10 cellular contexts compared by ENCODE assay signal in the genomic region with DNA sequence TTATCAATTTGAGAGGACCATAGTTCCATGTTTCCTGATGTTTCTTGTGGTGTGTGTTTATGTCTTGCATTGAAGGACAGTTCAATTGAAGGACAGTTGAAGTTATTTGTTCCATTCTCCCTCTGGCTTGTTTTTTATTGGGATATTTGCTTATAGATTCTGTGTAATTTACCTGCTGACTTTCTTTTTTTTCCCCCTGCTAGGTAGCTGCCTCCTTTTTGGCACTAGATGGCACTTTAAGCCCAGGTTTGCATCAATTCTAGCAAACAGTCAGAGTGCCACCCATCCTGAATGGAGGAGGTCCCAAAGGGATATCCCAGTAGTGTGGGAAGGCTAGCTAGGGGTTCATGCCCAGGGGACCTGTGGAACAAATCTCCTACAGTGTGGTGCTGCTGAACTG.
DNase-seq lines count a peak whose midpoint lies in the region; TF ChIP-seq lines count a peak whose summit lies in the region.
"Had no signal": no experiment of that assay in that cellular context is flagged by ENCODE, and none has a peak within 500 bp of the region (broad histone marks: within the 10 kb centered on the region; RNA-seq: fewer than 3 reads in every experiment).

No MANE protein-coding gene starts in this region.

- H3K9me2 ChIP-seq in DOHH2 (replicated peaks; ENCODE audit: control insufficient read depth, low read length) (no peaks in the 10 kb centered on the region), Loucy (replicated peaks; ENCODE audit: low read depth, low read length) (no peaks in the 10 kb centered on the region), OCI-LY7 (ENCODE audit: insufficient read depth, low read length) (no peaks in the 10 kb centered on the region)

- H3F3A ChIP-seq in DOHH2 (ENCODE audit: control insufficient read depth, insufficient read depth) = no peaks in the 10 kb centered on the region
- no peaks in the 10 kb centered on the region for H3F3A ChIP-seq in Loucy (ENCODE audit: low read depth)

- no peaks in the 10 kb centered on the region for H4K20me1 ChIP-seq in DOHH2 (ENCODE audit: control insufficient read depth, insufficient read depth, low read depth, low read length)
- no peaks in the 10 kb centered on the region for H4K20me1 ChIP-seq in Loucy (ENCODE audit: insufficient read depth, low read length, poor library complexity, severe bottlenecking)
- no peaks in the 10 kb centered on the region for H4K20me1 ChIP-seq in OCI-LY7 (ENCODE audit: insufficient read depth, low read length)

- BruUV-seq in OCI-LY7 (replicated peaks; lab: Mats Ljungman, UMichigan) = no TSS peak

- H3K4me2 ChIP-seq in DOHH2 (ENCODE audit: low read length) (no peak overlapping the region), Loucy (ENCODE audit: low read depth, low read length, poor library complexity, severe bottlenecking) (no peak overlapping the region), OCI-LY7 (ENCODE audit: low read length) (no peak overlapping the region)

- H3K27me3 ChIP-seq in DOHH2 (ENCODE audit: control insufficient read depth, low read length) = peaks cover 3% of the 10 kb centered on the region; the same call in 1 of the 2 replicates
- H3K27me3 ChIP-seq in Loucy (ENCODE audit: insufficient read depth, low read length, poor library complexity, severe bottlenecking) = no peaks in the 10 kb centered on the region
- no peaks in the 10 kb centered on the region for H3K27me3 ChIP-seq in iPS DF 6.9 (ENCODE audit: control insufficient read depth, insufficient read depth, low read length)

- POLR2A ChIA-PET in OCI-LY7 (lab: Charles Lee) = no interaction called here

- H3K79me2 ChIP-seq in DOHH2 (ENCODE audit: control insufficient read depth, low read length) (no peaks in the 10 kb centered on the region), Loucy (ENCODE audit: insufficient read depth, low read length) (no peaks in the 10 kb centered on the region), OCI-LY7 (ENCODE audit: insufficient read depth, low read depth, low read length) (no peaks in the 10 kb centered on the region)
- H3K79me2 ChIP-seq: parathyroid adenoma had no signal

- H3K36me3 ChIP-seq in DOHH2 (ENCODE audit: control insufficient read depth, low read length) (no peaks in the 10 kb centered on the region), Loucy (ENCODE audit: insufficient read depth, low read length) (no peaks in the 10 kb centered on the region), OCI-LY7 (ENCODE audit: insufficient read depth, low read length) (no peaks in the 10 kb centered on the region), iPS DF 6.9 (ENCODE audit: control insufficient read depth, insufficient read depth, low read length) (no peaks in the 10 kb centered on the region)

- no peak overlapping the region for H3K4me3 ChIP-seq in DOHH2 (ENCODE audit: low read length)
- H3K4me3 ChIP-seq in Loucy (ENCODE audit: low read length, poor library complexity, severe bottlenecking) = no peak overlapping the region
- H3K4me3 ChIP-seq in OCI-LY7 (ENCODE audit: low read depth, low read length, poor library complexity, severe bottlenecking) = no peak overlapping the region
- H3K4me3 ChIP-seq in iPS DF 6.9 (ENCODE audit: low read length) = no peak overlapping the region

- H3K4me1 ChIP-seq in DOHH2 (ENCODE audit: control insufficient read depth, low read length) = no peaks in the 10 kb centered on the region
- H3K4me1 ChIP-seq in Loucy (ENCODE audit: insufficient read depth, low read length, poor library complexity, severe bottlenecking) = no peaks in the 10 kb centered on the region
- H3K4me1 ChIP-seq in OCI-LY7 (ENCODE audit: insufficient read depth, low read length, poor library complexity, severe bottlenecking) = no peaks in the 10 kb centered on the region
- H3K4me1 ChIP-seq in iPS DF 6.9 (ENCODE audit: control insufficient read depth, insufficient read depth, low read length) = no peaks in the 10 kb centered on the region
- H3K4me1 ChIP-seq: parathyroid adenoma had no signal

- CTCF ChIA-PET in OCI-LY7 (lab: Charles Lee; ENCODE audit: unreplicated experiment) = no interaction called here

- TF ChIP-seq CTCF in DOHH2 (IDR thresholded peaks at IDR 0.05; ENCODE audit: low read depth, low read length, poor library complexity, severe bottlenecking) = peak; percentile 65
- peak; percentile 69 for TF ChIP-seq CTCF in Loucy (conservative IDR thresholded peaks at IDR 0.05; ENCODE audit: low read length)
- TF ChIP-seq CTCF in OCI-LY7 (conservative IDR thresholded peaks at IDR 0.05; ENCODE audit: low read length) = peak; percentile 73

- DNase-seq in OCI-LY7 (ENCODE audit: low spot score) (peak; percentile 16), iPS DF 6.9 (ENCODE audit: low read depth, low spot score) (peak; percentile 18), mucosa of gallbladder (ENCODE audit: low spot score) (no peak), G401 (ENCODE audit: low spot score) (no peak)
- no peak for DNase-seq in activated CD4-positive, alpha-beta T cell treated with anti-CD3 and anti-CD28 coated beads, Interleukin-2, amount 50 U/mL, for 48 hours
- DNase-seq in activated CD8-positive, alpha-beta memory T cell treated with anti-CD3 and anti-CD28 coated beads, Interleukin-2, amount 50 U/mL, for 48 hours = no peak
- DNase-seq: activated CD4-positive, alpha-beta memory T cell treated with anti-CD3 and anti-CD28 coated beads, Interleukin-2, amount 10 ng/mL, durations not matched to agents 7 days and 5 days had no signal

- H3K9me3 ChIP-seq in DOHH2 (ENCODE audit: control insufficient read depth, insufficient read depth, low read length) (no peaks in the 10 kb centered on the region), Loucy (ENCODE audit: insufficient read depth, low read depth, low read length) (peaks cover 11% of the 10 kb centered on the region), OCI-LY7 (ENCODE audit: low read length) (no peaks in the 10 kb centered on the region), iPS DF 6.9 (ENCODE audit: control insufficient read depth, insufficient read depth, low read length) (no peaks in the 10 kb centered on the region)

- intact Hi-C loops in OCI-LY7 (cut with micrococcal nuclease; ENCODE audit: unreplicated experiment) = no loop called here

- H3K9ac ChIP-seq in Loucy (ENCODE audit: low read depth, low read length, poor library complexity, severe bottlenecking) = no peak overlapping the region
- H3K9ac ChIP-seq: parathyroid adenoma had no signal

- H3K27ac ChIP-seq in DOHH2 (ENCODE audit: low read depth, low read length) (no peak overlapping the region), OCI-LY7 (ENCODE audit: low read depth, low read length, poor library complexity, severe bottlenecking) (no peak overlapping the region), iPS DF 6.9 (ENCODE audit: low read length) (no peak overlapping the region)
- H3K27ac ChIP-seq: parathyroid adenoma had no signal

- in situ Hi-C loops in G401 (cut with HindIII; ENCODE audit: low sequenced_read_pairs) = no loop called here

- H2AFZ ChIP-seq in Loucy (ENCODE audit: low read length) = no peak overlapping the region
- H2AFZ ChIP-seq in OCI-LY7 (ENCODE audit: low read length) = no peak overlapping the region
- H2AFZ ChIP-seq: parathyroid adenoma had no signal

Comparison
In these comparisons a context has a peak if more than half of its experiments do, and no peak if none do; other contexts are left out.
1. DNase-seq: peak in OCI-LY7 (single experiment) and iPS DF 6.9 (single experiment); none in mucosa of gallbladder (single experiment), G401 (single experiment), activated CD4-positive, alpha-beta T cell treated with anti-CD3 and anti-CD28 coated beads, Interleukin-2, amount 50 U/mL, for 48 hours (0 of 2) and activated CD8-positive, alpha-beta memory T cell treated with anti-CD3 and anti-CD28 coated beads, Interleukin-2, amount 50 U/mL, for 48 hours (single experiment).
2. Peak in every context shown above with its lines, with median percentiles within 50 percentile points of each other: CTCF ChIP-seq.